8 cellular contexts compared by ENCODE assay signal in the genomic region with DNA sequence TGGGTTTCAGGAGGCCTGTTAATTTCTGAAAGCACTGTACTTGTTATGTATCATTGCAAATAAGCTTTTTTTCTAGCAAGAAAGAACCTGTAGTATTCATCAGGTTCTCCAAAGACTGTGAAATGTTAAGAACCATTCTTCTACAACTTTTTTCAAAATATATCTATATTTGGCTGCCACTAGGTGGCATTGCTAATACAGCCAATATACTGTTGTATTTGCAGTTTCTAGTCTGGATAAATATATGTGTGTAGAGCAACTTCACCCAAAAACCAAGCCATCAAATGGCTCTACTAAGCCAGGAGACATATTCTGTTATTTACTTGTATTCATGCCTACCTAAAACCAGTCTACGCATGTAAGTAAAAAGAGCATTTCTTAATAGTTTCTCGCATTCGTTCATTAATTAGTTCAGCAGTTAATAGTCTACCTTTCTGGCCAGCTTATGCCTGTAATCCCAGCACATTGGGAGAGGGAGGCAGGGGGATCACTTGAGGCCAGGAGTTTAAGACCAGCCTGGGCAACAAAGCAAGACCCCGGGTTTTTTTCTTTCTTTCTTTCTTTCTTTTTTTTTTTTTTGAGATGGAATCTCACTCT. TPM values are rescaled to one million over a fixed set of nuclear protein-coding genes. Genes with fewer than 3 reads are reported as not detected.
DNase-seq lines count a peak whose midpoint lies in the region; ATAC-seq and TF ChIP-seq lines count a peak whose summit lies in the region.

No MANE protein-coding gene starts in this region.

- peak; percentile 53 for ATAC-seq in activated CD8-positive, alpha-beta T cell treated with anti-CD3 and anti-CD28 coated beads for 36 hours
- peak; percentile 19 to 42 for ATAC-seq in left cardiac atrium
- ATAC-seq in stimulated activated naive B cell treated with anti-CD40 and anti-IgM and Interleukin-4, amounts not matched to agents 10 μg/mL and 1 μg/mL and 100 μg/mL, for 72 hours (replicated peaks): peak; percentile 61 to 64
- ATAC-seq in GM21515 (IDR thresholded peaks at IDR 0.05; ENCODE audit: unreplicated experiment): no peak
- ATAC-seq in HG03196 (IDR thresholded peaks at IDR 0.05; ENCODE audit: unreplicated experiment): no peak

- H3F3A ChIP-seq in MM.1S (ENCODE audit: insufficient read depth, low read length): no peaks in the 10 kb centered on the region

- 0 out of 2 replicates have a peak, but pooled peaks cover 2% of the 10 kb centered on the region for H3K36me3 ChIP-seq in MM.1S (replicated peaks; ENCODE audit: insufficient read depth, low read length)

- intact Hi-C loops in activated CD8-positive, alpha-beta T cell treated with anti-CD3 and anti-CD28 coated beads for 36 hours (cut with micrococcal nuclease): loop anchor here (10.0 kb wide), 1 partner anchor 288 kb away; no protein-coding TSS in a partner anchor
- intact Hi-C loops in left cardiac atrium (cut with DNase I): no loop called here

- DNase-seq in SHP77 (lab: John Stamatoyannopoulos, UW) (peak; percentile 28 to 35), SHP77 treated with DMSO at 0.1 percent for 48 hours (lab: John Stamatoyannopoulos, UW) (no peak), MM.1S (peak; percentile 23), left cardiac atrium (no peak)
- DNase-seq in activated CD8-positive, alpha-beta T cell treated with anti-CD3 and anti-CD28 coated beads for 36 hours: no peak
- no peak for DNase-seq in stimulated activated naive B cell treated with anti-CD40 and anti-IgM and Interleukin-4, amounts not matched to agents 10 μg/mL and 1 μg/mL and 100 μg/mL, for 72 hours

- no peak overlapping the region for H3K4me2 ChIP-seq in MM.1S (ENCODE audit: low read depth, low read length)

- peak; percentile 63 for TF ChIP-seq CTCF in MM.1S (IDR thresholded peaks at IDR 0.05; ENCODE audit: low read length)
- peak; percentile 83 for TF ChIP-seq CTCF in activated CD8-positive, alpha-beta T cell treated with anti-CD3 and anti-CD28 coated beads for 36 hours (IDR thresholded peaks at IDR 0.05)

- no peaks in the 10 kb centered on the region for H4K20me1 ChIP-seq in MM.1S (ENCODE audit: insufficient read depth, low read length)

- H3K79me2 ChIP-seq in MM.1S (ENCODE audit: low read length): no peaks in the 10 kb centered on the region

- H3K4me1 Mint-ChIP-seq in activated CD8-positive, alpha-beta T cell treated with anti-CD3 and anti-CD28 coated beads for 36 hours (ENCODE audit: low read depth): peaks cover 10% of the 10 kb centered on the region
- peaks cover 0 to 11% of the 10 kb centered on the region in 2 donors for H3K4me1 Mint-ChIP-seq in stimulated activated naive B cell treated with anti-CD40 and anti-IgM and Interleukin-4, amounts not matched to agents 10 μg/mL and 1 μg/mL and 100 μg/mL, for 72 hours

- H3K9me3 Mint-ChIP-seq in activated CD8-positive, alpha-beta T cell treated with anti-CD3 and anti-CD28 coated beads for 36 hours: peaks cover 4% of the 10 kb centered on the region
- peaks cover 0 to 4% of the 10 kb centered on the region in 2 donors for H3K9me3 Mint-ChIP-seq in stimulated activated naive B cell treated with anti-CD40 and anti-IgM and Interleukin-4, amounts not matched to agents 10 μg/mL and 1 μg/mL and 100 μg/mL, for 72 hours

- no peaks in the 10 kb centered on the region for H3K4me1 ChIP-seq in MM.1S (ENCODE audit: low read length)

- H3K9ac ChIP-seq in MM.1S (ENCODE audit: low read length): no peak overlapping the region

- peak overlapping the region; percentile 21 for H3K27ac Mint-ChIP-seq in activated CD8-positive, alpha-beta T cell treated with anti-CD3 and anti-CD28 coated beads for 36 hours
- no peak overlapping the region for H3K27ac Mint-ChIP-seq in stimulated activated naive B cell treated with anti-CD40 and anti-IgM and Interleukin-4, amounts not matched to agents 10 μg/mL and 1 μg/mL and 100 μg/mL, for 72 hours

- no peak overlapping the region for H2AFZ ChIP-seq in MM.1S (ENCODE audit: low read length)

- H3K27ac ChIP-seq in MM.1S (ENCODE audit: low read length): no peak overlapping the region

- H3K27me3 ChIP-seq in MM.1S (replicated peaks; ENCODE audit: insufficient read depth, low read length): no peaks in the 10 kb centered on the region

- H3K9me3 ChIP-seq in MM.1S (replicated peaks; ENCODE audit: insufficient read depth, low read length): no peaks in the 10 kb centered on the region

- no peak overlapping the region for H3K4me3 ChIP-seq in MM.1S (ENCODE audit: low read length)

- no peaks in the 10 kb centered on the region for H3K9me2 ChIP-seq in MM.1S (replicated peaks; ENCODE audit: insufficient read depth, low read length)

- peaks cover 11% of the 10 kb centered on the region for H3K36me3 Mint-ChIP-seq in activated CD8-positive, alpha-beta T cell treated with anti-CD3 and anti-CD28 coated beads for 36 hours (ENCODE audit: low read depth)
- H3K36me3 Mint-ChIP-seq in stimulated activated naive B cell treated with anti-CD40 and anti-IgM and Interleukin-4, amounts not matched to agents 10 μg/mL and 1 μg/mL and 100 μg/mL, for 72 hours: peaks cover 12 to 22% of the 10 kb centered on the region in 2 donors

- POLR2A ChIA-PET in activated CD8-positive, alpha-beta T cell treated with anti-CD3 and anti-CD28 coated beads for 36 hours (lab: Charles Lee): interaction anchor here (2.0 to 2.1 kb wide), 2 partner anchors 94 to 147 kb away, joined by 5 to 6 read pairs; partner anchors contain the start of gene RPS6KB1

- CTCF ChIA-PET in activated CD8-positive, alpha-beta T cell treated with anti-CD3 and anti-CD28 coated beads for 36 hours (lab: Charles Lee): interaction anchor here (0.6 to 3.3 kb wide), 17 partner anchors 13 to 291 kb away, joined by 3 to 19 read pairs (median 4); partner anchors contain the start of genes PTRH2 and VMP1

- no peak overlapping the region for H3K4me3 Mint-ChIP-seq in activated CD8-positive, alpha-beta T cell treated with anti-CD3 and anti-CD28 coated beads for 36 hours
- H3K4me3 Mint-ChIP-seq in stimulated activated naive B cell treated with anti-CD40 and anti-IgM and Interleukin-4, amounts not matched to agents 10 μg/mL and 1 μg/mL and 100 μg/mL, for 72 hours: no peak overlapping the region

- no peaks in the 10 kb centered on the region for H3K27me3 Mint-ChIP-seq in activated CD8-positive, alpha-beta T cell treated with anti-CD3 and anti-CD28 coated beads for 36 hours
- no peaks in the 10 kb centered on the region for H3K27me3 Mint-ChIP-seq in stimulated activated naive B cell treated with anti-CD40 and anti-IgM and Interleukin-4, amounts not matched to agents 10 μg/mL and 1 μg/mL and 100 μg/mL, for 72 hours

RNA-seq across cellular contexts. Expression of gene VMP1, which starts 39.5 kb away (rescaled TPM):
- 100 to 1,000 TPM; 239 to 248 TPM for total RNA-seq in activated CD8-positive, alpha-beta T cell treated with anti-CD3 and anti-CD28 coated beads for 36 hours
- 100 to 1,000 TPM in 1 of 2 donors, 10 to 100 TPM in 1; 82.1 to 123 TPM for total RNA-seq in left cardiac atrium

RNA-seq across cellular contexts. Expression of gene PTRH2, which starts 39.7 kb away (rescaled TPM):
- 10 to 100 TPM; 34.2 to 37.4 TPM for total RNA-seq in activated CD8-positive, alpha-beta T cell treated with anti-CD3 and anti-CD28 coated beads for 36 hours
- 10 to 100 TPM; 10.1 to 15.4 TPM for total RNA-seq in left cardiac atrium

Comparison
In these comparisons a context has a peak if more than half of its experiments do, and no peak if none do; other contexts are left out.
1. DNase-seq: peak in SHP77 (2 of 2) and MM.1S (single experiment); none in SHP77 treated with DMSO at 0.1 percent for 48 hours (single experiment), activated CD8-positive, alpha-beta T cell treated with anti-CD3 and anti-CD28 coated beads for 36 hours (single experiment), left cardiac atrium (single experiment) and stimulated activated naive B cell treated with anti-CD40 and anti-IgM and Interleukin-4, amounts not matched to agents 10 μg/mL and 1 μg/mL and 100 μg/mL, for 72 hours (single experiment).
2. ATAC-seq: peak in activated CD8-positive, alpha-beta T cell treated with anti-CD3 and anti-CD28 coated beads for 36 hours (single experiment), left cardiac atrium (2 of 2) and stimulated activated naive B cell treated with anti-CD40 and anti-IgM and Interleukin-4, amounts not matched to agents 10 μg/mL and 1 μg/mL and 100 μg/mL, for 72 hours (2 of 2); none in GM21515 (single experiment) and HG03196 (single experiment).